ENCODE assay signal across 24 cellular contexts in genomic region chr12:73632191-73632590, GRCh38.
"Had no signal": no experiment of that assay in that cellular context is flagged by ENCODE, and none has a peak within 500 bp of the region (broad histone marks: within the 10 kb centered on the region; RNA-seq: fewer than 3 reads in every experiment).

No MANE protein-coding gene starts in this region.

- H3K36me3 ChIP-seq: stomach, suprapubic skin, thoracic aorta, thyroid gland, tibial artery, tibial nerve, transverse colon, upper lobe of left lung, upper lobe of right lung, uterus, vagina had no signal

- DNase-seq: stimulated activated CD4-positive, alpha-beta T cell treated with anti-CD3 and anti-CD28 coated beads, Interleukin-2, amount 100 ng/mL, for 48 hours; stimulated activated CD4-positive, alpha-beta T cell treated with anti-CD3 and anti-CD28 coated beads, Interleukin-4, amount 100 ng/mL, for 1 hour; stimulated activated CD4-positive, alpha-beta T cell treated with anti-CD3 and anti-CD28 coated beads, Interleukin-4, amount 100 ng/mL, for 24 hours; stimulated activated CD4-positive, alpha-beta T cell treated with anti-CD3 and anti-CD28 coated beads, Interleukin-4, amount 100 ng/mL, for 4 hours; stimulated activated CD8-positive, alpha-beta memory T cell treated with anti-CD3 and anti-CD28 coated beads, Interleukin-4, amount 100 ng/mL, for 48 hours; stimulated activated naive B cell treated with anti-CD40 and anti-IgM and Interleukin-4, amounts not matched to agents 10 μg/mL and 1 μg/mL and 100 μg/mL, for 72 hours; stimulated activated naive CD4-positive, alpha-beta T cell; stimulated activated naive CD4-positive, alpha-beta T cell treated with Interleukin-2 at 50 U/mL for 16 hours; stimulated activated naive CD8-positive, alpha-beta T cell treated with anti-CD3 and anti-CD28 coated beads, Interleukin-15, amount 100 ng/mL, for 72 hours; stimulated activated naive CD8-positive, alpha-beta T cell treated with anti-CD3 and anti-CD28 coated beads, Interleukin-15, Interleukin-2, amounts not matched to agents 100 U/mL and 50 U/mL, for 24 hours; stomach; substantia nigra; testis; thyroid gland; tibial artery; transverse colon; trophoblast cell; upper lobe of left lung; upper lobe of right lung; uterus had no signal

- H3K27me3 ChIP-seq: stomach, suprapubic skin, testis, thyroid gland, tibial artery, tibial nerve, transverse colon, upper lobe of left lung, upper lobe of right lung, uterus, vagina had no signal

- H3K27ac ChIP-seq: stomach, suprapubic skin, testis, thoracic aorta, thyroid gland, tibial artery, tibial nerve, transverse colon, upper lobe of left lung, upper lobe of right lung, uterus, vagina had no signal

- H3K4me1 ChIP-seq: stomach, suprapubic skin, testis, thyroid gland, tibial artery, tibial nerve, transverse colon, upper lobe of left lung, upper lobe of right lung, uterus, vagina had no signal

- H3K9me3 ChIP-seq: stomach, suprapubic skin, testis, thoracic aorta, thyroid gland, tibial artery, tibial nerve, transverse colon, upper lobe of left lung, upper lobe of right lung, uterus, vagina had no signal

- H3K4me3 ChIP-seq: stomach, suprapubic skin, testis, thoracic aorta, thyroid gland, tibial artery, tibial nerve, transverse colon, upper lobe of left lung, upper lobe of right lung, uterus, vagina had no signal
